8 cellular contexts compared by ENCODE assay signal in genomic region chr2:84881581-84882414, GRCh38. TPM values are rescaled to one million over a fixed set of nuclear protein-coding genes. Genes with fewer than 3 reads are reported as not detected.
DNase-seq lines count a peak whose midpoint lies in the region; ATAC-seq lines count a peak whose summit lies in the region.

No MANE protein-coding gene starts in this region.

- H3K27ac Mint-ChIP-seq in CD4-positive, CD25-positive, alpha-beta regulatory T cell, result peak overlapping the region; percentile 90 to 99 (median 95)

- H3K36me3 ChIP-seq in CD4-positive, CD25-positive, alpha-beta regulatory T cell (ENCODE audit: control insufficient read depth, insufficient read depth, low read length), result no peaks in the 10 kb centered on the region

- H3K4me1 ChIP-seq in CD4-positive, CD25-positive, alpha-beta regulatory T cell (ENCODE audit: control insufficient read depth, insufficient read depth, low read length, poor library complexity, severe bottlenecking), result peaks cover 46% of the 10 kb centered on the region
- H3K4me1 ChIP-seq in mononuclear cell (ENCODE audit: insufficient read depth, low read length), result peaks cover 43% of the 10 kb centered on the region

- peak; percentile 76 to 78 for ATAC-seq in CD4-positive, CD25-positive, alpha-beta regulatory T cell (ENCODE audit: low read depth in 2 of 2)
- peak; percentile 62 for ATAC-seq in GM19351 (IDR thresholded peaks at IDR 0.05; ENCODE audit: unreplicated experiment)
- ATAC-seq in HG03520 (IDR thresholded peaks at IDR 0.05; ENCODE audit: unreplicated experiment), result peak; percentile 66

- peak overlapping the region; percentile 99 for H3K4me3 ChIP-seq in CD4-positive, CD25-positive, alpha-beta regulatory T cell (ENCODE audit: low read depth, low read length)
- peak overlapping the region; percentile 42 for H3K4me3 ChIP-seq in mononuclear cell (ENCODE audit: low read length)

- DNase-seq in CD4-positive, CD25-positive, alpha-beta regulatory T cell, result peak; percentile 73 to 95 (median 87)
- DNase-seq in NOMO-1 (lab: John Stamatoyannopoulos, UW; ENCODE audit: unreplicated experiment in 2 of 2), result peak; percentile 78 to 89
- peak; percentile 70 for DNase-seq in activated CD8-positive, alpha-beta memory T cell treated with anti-CD3 and anti-CD28 coated beads, Interleukin-2, amount 50 U/mL, for 24 hours (ENCODE audit: extremely low read depth)
- peak; percentile 65 for DNase-seq in epidermal melanocyte (ENCODE audit: insufficient read length, low spot score)
- DNase-seq in stimulated activated CD8-positive, alpha-beta memory T cell treated with anti-CD3 and anti-CD28 coated beads, Interleukin-2, amount 100 ng/mL, for 48 hours (ENCODE audit: low read depth in 2 of 2), result peak; percentile 74 to 80

- peaks cover 13 to 47% (median 35%) of the 10 kb centered on the region in 4 donors for H3K4me1 Mint-ChIP-seq in CD4-positive, CD25-positive, alpha-beta regulatory T cell

- no peaks in the 10 kb centered on the region for H3K36me3 Mint-ChIP-seq in CD4-positive, CD25-positive, alpha-beta regulatory T cell

- peaks cover 0 to 1% (median 0%) of the 10 kb centered on the region in 7 donors for H3K9me3 Mint-ChIP-seq in CD4-positive, CD25-positive, alpha-beta regulatory T cell

- H3K9me3 ChIP-seq in CD4-positive, CD25-positive, alpha-beta regulatory T cell (ENCODE audit: control insufficient read depth in 2 of 2, low read length in 2 of 2), result no peaks in the 10 kb centered on the region
- H3K9me3 ChIP-seq in mononuclear cell (ENCODE audit: low read depth, low read length), result no peaks in the 10 kb centered on the region

- no peaks in the 10 kb centered on the region for H3K27me3 ChIP-seq in CD4-positive, CD25-positive, alpha-beta regulatory T cell (ENCODE audit: control insufficient read depth, insufficient read depth, low read length)
- H3K27me3 ChIP-seq in mononuclear cell (ENCODE audit: insufficient read depth, low read length), result peaks cover 32% of the 10 kb centered on the region

- H3K27me3 Mint-ChIP-seq in CD4-positive, CD25-positive, alpha-beta regulatory T cell, result no peaks in the 10 kb centered on the region

- peak overlapping the region; percentile 78 for H3K27ac ChIP-seq in CD4-positive, CD25-positive, alpha-beta regulatory T cell (ENCODE audit: insufficient read depth, low read length, poor library complexity, severe bottlenecking)

- H3K4me3 Mint-ChIP-seq in CD4-positive, CD25-positive, alpha-beta regulatory T cell, result peak overlapping the region; percentile 93 to 98 (median 96)

RNA-seq across cellular contexts. Expression of gene TRABD2A, which starts 0.9 kb away (rescaled TPM):
- 48.8 TPM for total RNA-seq in CD4-positive, CD25-positive, alpha-beta regulatory T cell
- 10 to 100 TPM; 32.9 to 41.2 (median 38.7) TPM for polyA plus RNA-seq in CD4-positive, CD25-positive, alpha-beta regulatory T cell
- total RNA-seq in mononuclear cell, result 96.0 TPM

RNA-seq across cellular contexts. Expression of gene TMSB10, which starts 23.7 kb away (rescaled TPM):
- total RNA-seq in CD4-positive, CD25-positive, alpha-beta regulatory T cell, result 2,468 TPM
- polyA plus RNA-seq in CD4-positive, CD25-positive, alpha-beta regulatory T cell, result over 10,000 TPM in 1 of 4 donors, 1,000 to 10,000 TPM in 3; 7,086 to 10,693 (median 8,015) TPM
- total RNA-seq in mononuclear cell, result 3,268 TPM

Comparison
In these comparisons a context has a peak if more than half of its experiments do, and no peak if none do; other contexts are left out.
1. Peak in every context shown above with its lines: DNase-seq, ATAC-seq, H3K4me3 ChIP-seq and H3K27ac ChIP-seq.